18 cellular contexts compared by ENCODE assay signal in the genomic region with DNA sequence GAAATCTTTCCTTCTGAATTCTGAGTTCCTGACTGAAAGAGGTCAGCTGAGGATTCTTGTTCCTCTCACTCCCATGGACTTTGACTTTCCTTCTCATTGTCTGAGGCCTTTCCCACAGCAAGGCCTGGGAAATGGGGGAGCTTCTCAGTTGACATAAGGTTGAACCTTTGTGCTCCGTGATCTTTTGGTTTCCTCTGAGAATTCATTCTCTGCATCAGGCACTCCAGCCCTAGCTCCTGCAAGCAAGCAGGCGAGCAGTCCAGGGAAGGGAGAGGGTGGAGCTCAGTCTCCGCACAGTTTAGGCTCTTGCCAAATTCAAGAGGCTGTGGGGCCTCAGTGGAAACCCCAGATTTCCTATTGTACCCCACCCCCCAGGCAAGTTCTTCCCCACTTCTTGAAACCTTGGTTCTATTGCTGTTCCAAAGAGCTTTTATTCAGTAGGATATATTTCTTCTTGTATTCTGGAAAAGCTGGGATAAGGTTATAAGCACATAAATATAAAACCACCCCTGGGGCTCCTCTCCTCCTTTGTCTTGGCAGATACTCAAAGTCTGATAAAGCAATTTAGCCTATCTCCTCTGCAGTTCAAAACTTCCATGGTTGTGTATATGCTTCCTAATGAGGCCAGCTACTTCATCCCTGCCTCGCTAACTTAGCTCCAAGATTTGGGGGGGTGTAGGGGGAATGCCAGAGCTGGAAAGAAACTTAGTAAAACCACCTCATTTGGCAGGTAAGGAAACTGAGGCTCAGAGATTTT.
A peak's percentile ranks its signal among the peaks of the same experiment; 100 is the strongest.
DNase-seq lines count a peak whose midpoint lies in the region; ATAC-seq and TF ChIP-seq lines count a peak whose summit lies in the region.
"Had no signal": no experiment of that assay in that cellular context is flagged by ENCODE, and none has a peak within 500 bp of the region (broad histone marks: within the 10 kb centered on the region; RNA-seq: fewer than 3 reads in every experiment).

No MANE protein-coding gene starts in this region.

- no peaks in the 10 kb centered on the region for H3K27me3 ChIP-seq in Karpas-422 (ENCODE audit: low read length)
- H3K27me3 ChIP-seq: BLaER1 had no signal

- H3K27ac ChIP-seq in Karpas-422 (ENCODE audit: low read length), result no peak overlapping the region
- H3K27ac ChIP-seq: 22Rv1, BLaER1 had no signal

- H3K4me1 ChIP-seq in Karpas-422 (ENCODE audit: low read length) (no peaks in the 10 kb centered on the region), mucosa of descending colon (ENCODE audit: low read depth) (no peaks in the 10 kb centered on the region)
- H3K4me1 ChIP-seq: BLaER1, Caco-2, HAP-1 had no signal

- H3K4me3 ChIP-seq in Karpas-422 (ENCODE audit: low read length), result no peak overlapping the region
- no peak overlapping the region for H3K4me3 ChIP-seq in mucosa of descending colon
- H3K4me3 ChIP-seq: BLaER1, HAP-1 had no signal

- H2AFZ ChIP-seq in Karpas-422 (ENCODE audit: low read length), result no peak overlapping the region

- peaks cover 33% of the 10 kb centered on the region for H3K4me1 Mint-ChIP-seq in nephron
- H3K4me1 Mint-ChIP-seq in naive thymus-derived CD8-positive, alpha-beta T cell, result peaks cover 0 to 6% (median 0%) of the 10 kb centered on the region in 4 donors
- H3K4me1 Mint-ChIP-seq: CD8-positive, alpha-beta memory T cell had no signal

- no peak for DNase-seq in Right ventricle myocardium inferior (ENCODE audit: missing footprints)
- no peak for DNase-seq in cardiac septum (ENCODE audit: low spot score)
- DNase-seq in left cardiac atrium, result no peak
- DNase-seq in Karpas-422, result no peak
- no peak for DNase-seq in naive thymus-derived CD8-positive, alpha-beta T cell
- DNase-seq in mucosa of descending colon, result no peak
- DNase-seq: AML-193; Caco-2; CD8-positive, alpha-beta memory T cell; DND-41; GDM1; GOT3; HFFc6 had no signal

- H3K79me2 ChIP-seq in Karpas-422 (ENCODE audit: low read length), result no peaks in the 10 kb centered on the region

- H3K9ac ChIP-seq in Karpas-422 (ENCODE audit: low read length), result no peak overlapping the region
- H3K9ac ChIP-seq: BLaER1 had no signal

- no peaks in the 10 kb centered on the region for H3K9me2 ChIP-seq in Karpas-422 (replicated peaks; ENCODE audit: insufficient read depth, low read length)

- TF ChIP-seq CTCF in nephron (IDR thresholded peaks at IDR 0.05; ENCODE audit: unreplicated experiment in 3 of 3) (no peak), mucosa of descending colon (IDR thresholded peaks at IDR 0.05) (no peak)

- POLR2A ChIA-PET in naive thymus-derived CD8-positive, alpha-beta T cell (lab: Charles Lee), result no interaction called here

- H3K36me3 Mint-ChIP-seq in nephron (ENCODE audit: low read depth), result no peaks in the 10 kb centered on the region
- H3K36me3 Mint-ChIP-seq in naive thymus-derived CD8-positive, alpha-beta T cell, result peaks cover 0 to 3% (median 0%) of the 10 kb centered on the region in 3 donors
- H3K36me3 Mint-ChIP-seq: CD8-positive, alpha-beta memory T cell had no signal

- intact Hi-C loops in Right ventricle myocardium inferior (cut with DNase I), result no loop called here
- intact Hi-C loops in cardiac septum (cut with DNase I), result no loop called here
- intact Hi-C loops in left cardiac atrium (cut with DNase I), result no loop called here
- intact Hi-C loops in mucosa of descending colon (cut with DNase I, micrococcal nuclease), result no loop called here

- H3K9me3 Mint-ChIP-seq in nephron, result no peaks in the 10 kb centered on the region
- peaks cover 0 to 3% (median 0%) of the 10 kb centered on the region in 9 donors for H3K9me3 Mint-ChIP-seq in naive thymus-derived CD8-positive, alpha-beta T cell
- H3K9me3 Mint-ChIP-seq: HFFc6 had no signal

- no peaks in the 10 kb centered on the region for H4K20me1 ChIP-seq in Karpas-422 (ENCODE audit: insufficient read depth, low read depth, low read length)
- H4K20me1 ChIP-seq: BLaER1 had no signal

- ATAC-seq in Right ventricle myocardium inferior (peak; percentile 80), left cardiac atrium (peak; percentile 44 to 65), mucosa of descending colon (no peak)
- no peak for ATAC-seq in naive thymus-derived CD8-positive, alpha-beta T cell
- ATAC-seq: HepG2 had no signal

- peaks cover 20% of the 10 kb centered on the region for H3K27me3 Mint-ChIP-seq in nephron (ENCODE audit: low read depth)
- H3K27me3 Mint-ChIP-seq in naive thymus-derived CD8-positive, alpha-beta T cell, result peaks cover 0 to 6% (median 0%) of the 10 kb centered on the region in 5 donors

- peak overlapping the region; percentile 71 to 82 (median 82) for H3K27ac Mint-ChIP-seq in nephron
- H3K27ac Mint-ChIP-seq in naive thymus-derived CD8-positive, alpha-beta T cell, result no peak overlapping the region
- H3K27ac Mint-ChIP-seq: CD8-positive, alpha-beta memory T cell; HFFc6 had no signal

- H3K36me3 ChIP-seq in Karpas-422 (ENCODE audit: insufficient read depth, low read length) (no peaks in the 10 kb centered on the region), mucosa of descending colon (ENCODE audit: low read depth) (no peaks in the 10 kb centered on the region)
- H3K36me3 ChIP-seq: BLaER1, HAP-1 had no signal

- no peaks in the 10 kb centered on the region for H3K9me3 ChIP-seq in Karpas-422 (ENCODE audit: low read length)
- no peaks in the 10 kb centered on the region for H3K9me3 ChIP-seq in mucosa of descending colon
- H3K9me3 ChIP-seq: Caco-2, HAP-1 had no signal

- no peak overlapping the region for H3K4me2 ChIP-seq in Karpas-422 (ENCODE audit: low read depth, low read length, poor library complexity, severe bottlenecking)
- H3K4me2 ChIP-seq: BLaER1 had no signal

- H3K4me3 Mint-ChIP-seq in nephron, result peak overlapping the region in 2 of 3 experiments; percentile 7 to 18
- H3K4me3 Mint-ChIP-seq in naive thymus-derived CD8-positive, alpha-beta T cell, result no peak overlapping the region
- H3K4me3 Mint-ChIP-seq: CD8-positive, alpha-beta memory T cell; HFFc6 had no signal

Comparison
In these comparisons a context has a peak if more than half of its experiments do, and no peak if none do; other contexts are left out.
1. ATAC-seq: peak in Right ventricle myocardium inferior (single experiment) and left cardiac atrium (2 of 2); none in naive thymus-derived CD8-positive, alpha-beta T cell (0 of 2) and mucosa of descending colon (single experiment).
2. H3K27ac Mint-ChIP-seq: peak in nephron (3 of 3); none in naive thymus-derived CD8-positive, alpha-beta T cell (0 of 10).
3. H3K4me3 Mint-ChIP-seq: peak in nephron (2 of 3); none in naive thymus-derived CD8-positive, alpha-beta T cell (0 of 10).